ENCODE assay signal across 22 cellular contexts in the genomic region with DNA sequence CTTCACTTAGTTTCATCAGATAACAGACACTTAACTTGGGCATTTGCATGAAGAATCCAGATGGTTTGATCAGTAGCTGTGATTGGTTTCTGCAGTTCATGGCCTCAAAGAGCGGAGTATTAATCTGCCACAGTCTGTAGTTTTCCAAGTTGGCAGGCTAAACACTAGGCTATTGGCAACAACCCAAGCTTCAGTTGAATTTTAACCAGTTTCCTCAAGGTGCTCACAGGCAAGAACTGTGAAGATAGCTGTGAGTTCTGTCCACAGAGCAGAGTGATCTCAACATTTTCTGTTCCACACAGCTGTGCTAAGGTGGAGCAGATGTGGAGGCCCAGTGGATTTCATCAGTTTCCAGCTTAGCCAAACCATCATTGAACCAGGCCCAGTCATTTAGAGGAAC.
DNase-seq lines count a peak whose midpoint lies in the region; ATAC-seq, FAIRE-seq and TF ChIP-seq lines count a peak whose summit lies in the region.
"Had no signal": no experiment of that assay in that cellular context is flagged by ENCODE, and none has a peak within 500 bp of the region (broad histone marks: within the 10 kb centered on the region; RNA-seq: fewer than 3 reads in every experiment).

No MANE protein-coding gene starts in this region.

- H3K9ac ChIP-seq in colonic mucosa (ENCODE audit: low read depth in 2 of 2, low read length in 2 of 2) = no peak overlapping the region
- H3K9ac ChIP-seq in endodermal cell (ENCODE audit: extremely low read depth, low read length, poor library complexity, severe bottlenecking) = no peak overlapping the region
- H3K9ac ChIP-seq: BLaER1 had no signal

- peaks cover 6% of the 10 kb centered on the region for H3K27me3 Mint-ChIP-seq in endodermal cell (ENCODE audit: insufficient read depth)
- H3K27me3 Mint-ChIP-seq: CD4-positive, alpha-beta T cell had no signal

- no peak overlapping the region for H2AFZ ChIP-seq in PC-9

- H3K9me3 Mint-ChIP-seq in endodermal cell = no peaks in the 10 kb centered on the region

- DNase-seq in DMS 273 treated with DMSO at 0.1 percent for 48 hours (lab: John Stamatoyannopoulos, UW) (peak; percentile 86), NCI-H446 treated with DMSO at 0.1 percent for 48 hours (lab: John Stamatoyannopoulos, UW) (peak; percentile 72), colonic mucosa (peak; percentile 21), pancreas (peak in 3 of 6 donors; percentile 26 to 41 (median 29)), PC-9 (no peak), endodermal cell (no peak)
- DNase-seq: CD4-positive, alpha-beta T cell; COR-L47; DND-41; GOT3; HCEC 1CT; KG1; NCI-H1092 treated with DMSO at 0.1 percent for 48 hours; NCI-H2081; NCI-H510A; NCI-H774; SW 1271 had no signal

- no peaks in the 10 kb centered on the region for H3K79me2 ChIP-seq in PC-9 (ENCODE audit: low read depth)

- no peak overlapping the region for H3K4me2 ChIP-seq in PC-9
- H3K4me2 ChIP-seq: BLaER1 had no signal

- no peak overlapping the region for H3K4me3 Mint-ChIP-seq in endodermal cell
- H3K4me3 Mint-ChIP-seq: CD4-positive, alpha-beta T cell had no signal

- 17 to 27% methylated on average over 1 of the region's 1 CpG for WGBS in pancreas, 2 donors
- WGBS in endodermal cell (ENCODE audit: insufficient coverage in 1 of 2, insufficient read length in 1 of 2), 2 experiments = 94 to 100% methylated on average over 1 of the region's 1 CpG

- CTCF ChIA-PET in PC-9 (lab: Charles Lee) = no interaction called here

- H3K4me1 Mint-ChIP-seq in endodermal cell = no peaks in the 10 kb centered on the region

- TF ChIP-seq CTCF in colonic mucosa (IDR thresholded peaks at IDR 0.05) (no peak), pancreas (IDR thresholded peaks at IDR 0.05) (no peak), PC-9 (conservative IDR thresholded peaks at IDR 0.05) (no peak), endodermal cell (conservative IDR thresholded peaks at IDR 0.05) (no peak)

- FAIRE-seq in pancreas (lab: Jason Lieb, UNC) = no peak
- FAIRE-seq: GM12891, RCC 7860 had no signal

- no peak overlapping the region for H3K27ac Mint-ChIP-seq in endodermal cell
- H3K27ac Mint-ChIP-seq: CD4-positive, alpha-beta T cell had no signal

- H3K4me1 ChIP-seq in colonic mucosa (no peaks in the 10 kb centered on the region), pancreas (no peaks in the 10 kb centered on the region), PC-9 (replicated peaks; ENCODE audit: insufficient read depth) (no peaks in the 10 kb centered on the region), endodermal cell (ENCODE audit: control insufficient read depth, insufficient read depth, low read length) (no peaks in the 10 kb centered on the region)
- H3K4me1 ChIP-seq: SJSA1 had no signal

- H3K36me3 Mint-ChIP-seq in endodermal cell (ENCODE audit: low read depth) = no peaks in the 10 kb centered on the region

- intact Hi-C loops in colonic mucosa (cut with DNase I) = no loop called here
- intact Hi-C loops in pancreas (cut with DNase I) = no loop called here
- intact Hi-C loops in PC-9 (cut with micrococcal nuclease; ENCODE audit: unreplicated experiment) = no loop called here

- H3K27me3 ChIP-seq in colonic mucosa = no peaks in the 10 kb centered on the region
- H3K27me3 ChIP-seq in pancreas = no peaks in the 10 kb centered on the region
- no peaks in the 10 kb centered on the region for H3K27me3 ChIP-seq in PC-9 (ENCODE audit: insufficient read depth, low read depth)
- peaks cover 33% of the 10 kb centered on the region for H3K27me3 ChIP-seq in endodermal cell (ENCODE audit: control insufficient read depth, insufficient read depth, low read length, poor library complexity, severe bottlenecking)
- H3K27me3 ChIP-seq: BLaER1, SJSA1 had no signal

- POLR2A ChIA-PET in PC-9 (lab: Charles Lee; ENCODE audit: unreplicated experiment) = no interaction called here

- H3K9me3 ChIP-seq in colonic mucosa = no peaks in the 10 kb centered on the region
- H3K9me3 ChIP-seq in pancreas = no peaks in the 10 kb centered on the region
- no peaks in the 10 kb centered on the region for H3K9me3 ChIP-seq in PC-9 (ENCODE audit: insufficient read depth, low read depth)
- H3K9me3 ChIP-seq in endodermal cell (ENCODE audit: control insufficient read depth, low read length) = no peaks in the 10 kb centered on the region
- H3K9me3 ChIP-seq: BLaER1, SJSA1 had no signal

- no peak overlapping the region for H3K27ac ChIP-seq in colonic mucosa
- no peak overlapping the region for H3K27ac ChIP-seq in pancreas
- H3K27ac ChIP-seq in PC-9 = no peak overlapping the region
- H3K27ac ChIP-seq in endodermal cell (ENCODE audit: low read depth, low read length) = no peak overlapping the region
- H3K27ac ChIP-seq: BLaER1, SJSA1 had no signal

- peak in 3 of 4 donors; percentile 92 to 96 (median 95) for ATAC-seq in pancreas
- ATAC-seq in SK-N-SH treated with all-trans-retinoic acid at 6 μM for 48 hours = no peak

- H3K36me3 ChIP-seq in colonic mucosa (no peaks in the 10 kb centered on the region), pancreas (no peaks in the 10 kb centered on the region), PC-9 (ENCODE audit: low read depth) (no peaks in the 10 kb centered on the region), endodermal cell (ENCODE audit: control insufficient read depth, insufficient read depth, low read length) (no peaks in the 10 kb centered on the region)
- H3K36me3 ChIP-seq: BLaER1, SJSA1 had no signal

- no peaks in the 10 kb centered on the region for H3F3A ChIP-seq in PC-9 (ENCODE audit: insufficient read depth, low read depth)

- H4K20me1 ChIP-seq in PC-9 (ENCODE audit: insufficient read depth) = no peaks in the 10 kb centered on the region
- H4K20me1 ChIP-seq: BLaER1 had no signal

- H3K4me3 ChIP-seq in colonic mucosa = no peak overlapping the region
- H3K4me3 ChIP-seq in pancreas = no peak overlapping the region
- no peak overlapping the region for H3K4me3 ChIP-seq in PC-9
- H3K4me3 ChIP-seq in endodermal cell (ENCODE audit: low read length) = no peak overlapping the region
- H3K4me3 ChIP-seq: BLaER1, SJSA1 had no signal

- BruUV-seq in PC-9 (replicated peaks; lab: Mats Ljungman, UMichigan) = no TSS peak

- no peaks in the 10 kb centered on the region for H3K9me2 ChIP-seq in PC-9 (ENCODE audit: insufficient read depth)

TF ChIP-seq in SK-N-SH treated with all-trans-retinoic acid at 6 μM for 48 hours, 23 proteins besides CTCF, POLR2A, EP300 and RAD21:
- TF ChIP-seq OSR1 (CRISPR knock-in tag; IDR thresholded peaks at IDR 0.05) = no peak
- TF ChIP-seq ZFP30 (CRISPR knock-in tag; IDR thresholded peaks at IDR 0.05) = no peak
- TF ChIP-seq ZNF565 (CRISPR knock-in tag; conservative IDR thresholded peaks at IDR 0.05; ENCODE audit: low read depth) = no peak
- no peak for TF ChIP-seq ISL1 (CRISPR knock-in tag; IDR thresholded peaks at IDR 0.05)
- TF ChIP-seq, protein P1, sequence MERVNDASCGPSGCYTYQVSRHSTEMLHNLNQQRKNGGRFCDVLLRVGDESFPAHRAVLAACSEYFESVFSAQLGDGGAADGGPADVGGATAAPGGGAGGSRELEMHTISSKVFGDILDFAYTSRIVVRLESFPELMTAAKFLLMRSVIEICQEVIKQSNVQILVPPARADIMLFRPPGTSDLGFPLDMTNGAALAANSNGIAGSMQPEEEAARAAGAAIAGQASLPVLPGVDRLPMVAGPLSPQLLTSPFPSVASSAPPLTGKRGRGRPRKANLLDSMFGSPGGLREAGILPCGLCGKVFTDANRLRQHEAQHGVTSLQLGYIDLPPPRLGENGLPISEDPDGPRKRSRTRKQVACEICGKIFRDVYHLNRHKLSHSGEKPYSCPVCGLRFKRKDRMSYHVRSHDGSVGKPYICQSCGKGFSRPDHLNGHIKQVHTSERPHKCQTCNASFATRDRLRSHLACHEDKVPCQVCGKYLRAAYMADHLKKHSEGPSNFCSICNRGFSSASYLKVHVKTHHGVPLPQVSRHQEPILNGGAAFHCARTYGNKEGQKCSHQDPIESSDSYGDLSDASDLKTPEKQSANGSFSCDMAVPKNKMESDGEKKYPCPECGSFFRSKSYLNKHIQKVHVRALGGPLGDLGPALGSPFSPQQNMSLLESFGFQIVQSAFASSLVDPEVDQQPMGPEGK (CRISPR knock-in tag; IDR thresholded peaks at IDR 0.05; ENCODE audit: borderline replicate concordance) = no peak
- no peak for TF ChIP-seq ESRRG (CRISPR knock-in tag; IDR thresholded peaks at IDR 0.05)
- no peak for TF ChIP-seq ZNF70 (CRISPR knock-in tag; IDR thresholded peaks at IDR 0.05)
- TF ChIP-seq PPARA (CRISPR knock-in tag; IDR thresholded peaks at IDR 0.05; ENCODE audit: borderline replicate concordance) = no peak
- TF ChIP-seq, protein P2, sequence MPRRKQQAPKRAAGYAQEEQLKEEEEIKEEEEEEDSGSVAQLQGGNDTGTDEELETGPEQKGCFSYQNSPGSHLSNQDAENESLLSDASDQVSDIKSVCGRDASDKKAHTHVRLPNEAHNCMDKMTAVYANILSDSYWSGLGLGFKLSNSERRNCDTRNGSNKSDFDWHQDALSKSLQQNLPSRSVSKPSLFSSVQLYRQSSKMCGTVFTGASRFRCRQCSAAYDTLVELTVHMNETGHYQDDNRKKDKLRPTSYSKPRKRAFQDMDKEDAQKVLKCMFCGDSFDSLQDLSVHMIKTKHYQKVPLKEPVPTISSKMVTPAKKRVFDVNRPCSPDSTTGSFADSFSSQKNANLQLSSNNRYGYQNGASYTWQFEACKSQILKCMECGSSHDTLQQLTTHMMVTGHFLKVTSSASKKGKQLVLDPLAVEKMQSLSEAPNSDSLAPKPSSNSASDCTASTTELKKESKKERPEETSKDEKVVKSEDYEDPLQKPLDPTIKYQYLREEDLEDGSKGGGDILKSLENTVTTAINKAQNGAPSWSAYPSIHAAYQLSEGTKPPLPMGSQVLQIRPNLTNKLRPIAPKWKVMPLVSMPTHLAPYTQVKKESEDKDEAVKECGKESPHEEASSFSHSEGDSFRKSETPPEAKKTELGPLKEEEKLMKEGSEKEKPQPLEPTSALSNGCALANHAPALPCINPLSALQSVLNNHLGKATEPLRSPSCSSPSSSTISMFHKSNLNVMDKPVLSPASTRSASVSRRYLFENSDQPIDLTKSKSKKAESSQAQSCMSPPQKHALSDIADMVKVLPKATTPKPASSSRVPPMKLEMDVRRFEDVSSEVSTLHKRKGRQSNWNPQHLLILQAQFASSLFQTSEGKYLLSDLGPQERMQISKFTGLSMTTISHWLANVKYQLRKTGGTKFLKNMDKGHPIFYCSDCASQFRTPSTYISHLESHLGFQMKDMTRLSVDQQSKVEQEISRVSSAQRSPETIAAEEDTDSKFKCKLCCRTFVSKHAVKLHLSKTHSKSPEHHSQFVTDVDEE (CRISPR knock-in tag; IDR thresholded peaks at IDR 0.05) = no peak

Comparison
In these comparisons a context has a peak if more than half of its experiments do, and no peak if none do; other contexts are left out.
1. DNase-seq: peak in DMS 273 treated with DMSO at 0.1 percent for 48 hours (single experiment), NCI-H446 treated with DMSO at 0.1 percent for 48 hours (single experiment) and colonic mucosa (single experiment); none in PC-9 (0 of 2) and endodermal cell (single experiment).